2 cellular contexts compared by ENCODE assay signal in genomic region chr22:46514592-46515207, GRCh38.
TF ChIP-seq lines count a peak whose summit lies in the region.

No MANE protein-coding gene starts in this region.

TF ChIP-seq in GM23338, 12 proteins besides CTCF, POLR2A, EP300 and RAD21:
- TF ChIP-seq CREB1 (CRISPR knock-in tag; IDR thresholded peaks at IDR 0.05; ENCODE audit: low read depth), result no peak
- TF ChIP-seq JUNB (IDR thresholded peaks at IDR 0.05; ENCODE audit: unreplicated experiment), result no peak
- TF ChIP-seq EZH2 (IDR thresholded peaks at IDR 0.05; ENCODE audit: low read depth, unreplicated experiment), result no peak
- TF ChIP-seq, protein P1, sequence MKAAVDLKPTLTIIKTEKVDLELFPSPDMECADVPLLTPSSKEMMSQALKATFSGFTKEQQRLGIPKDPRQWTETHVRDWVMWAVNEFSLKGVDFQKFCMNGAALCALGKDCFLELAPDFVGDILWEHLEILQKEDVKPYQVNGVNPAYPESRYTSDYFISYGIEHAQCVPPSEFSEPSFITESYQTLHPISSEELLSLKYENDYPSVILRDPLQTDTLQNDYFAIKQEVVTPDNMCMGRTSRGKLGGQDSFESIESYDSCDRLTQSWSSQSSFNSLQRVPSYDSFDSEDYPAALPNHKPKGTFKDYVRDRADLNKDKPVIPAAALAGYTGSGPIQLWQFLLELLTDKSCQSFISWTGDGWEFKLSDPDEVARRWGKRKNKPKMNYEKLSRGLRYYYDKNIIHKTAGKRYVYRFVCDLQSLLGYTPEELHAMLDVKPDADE (IDR thresholded peaks at IDR 0.05), result no peak
- no peak for TF ChIP-seq REST (IDR thresholded peaks at IDR 0.05; ENCODE audit: unreplicated experiment)

TF ChIP-seq in endothelial cell of umbilical vein, 7 proteins besides CTCF, POLR2A, EP300 and RAD21:
- TF ChIP-seq POLR2AphosphoS5 (IDR thresholded peaks at IDR 0.05; ENCODE audit: insufficient read depth, low read depth, low read length) (no peak), FOS (IDR thresholded peaks at IDR 0.05; ENCODE audit: borderline replicate concordance, insufficient read depth, low read length) (peak; percentile 28)
